ENCODE assay signal across 2 cellular contexts in the genomic region with DNA sequence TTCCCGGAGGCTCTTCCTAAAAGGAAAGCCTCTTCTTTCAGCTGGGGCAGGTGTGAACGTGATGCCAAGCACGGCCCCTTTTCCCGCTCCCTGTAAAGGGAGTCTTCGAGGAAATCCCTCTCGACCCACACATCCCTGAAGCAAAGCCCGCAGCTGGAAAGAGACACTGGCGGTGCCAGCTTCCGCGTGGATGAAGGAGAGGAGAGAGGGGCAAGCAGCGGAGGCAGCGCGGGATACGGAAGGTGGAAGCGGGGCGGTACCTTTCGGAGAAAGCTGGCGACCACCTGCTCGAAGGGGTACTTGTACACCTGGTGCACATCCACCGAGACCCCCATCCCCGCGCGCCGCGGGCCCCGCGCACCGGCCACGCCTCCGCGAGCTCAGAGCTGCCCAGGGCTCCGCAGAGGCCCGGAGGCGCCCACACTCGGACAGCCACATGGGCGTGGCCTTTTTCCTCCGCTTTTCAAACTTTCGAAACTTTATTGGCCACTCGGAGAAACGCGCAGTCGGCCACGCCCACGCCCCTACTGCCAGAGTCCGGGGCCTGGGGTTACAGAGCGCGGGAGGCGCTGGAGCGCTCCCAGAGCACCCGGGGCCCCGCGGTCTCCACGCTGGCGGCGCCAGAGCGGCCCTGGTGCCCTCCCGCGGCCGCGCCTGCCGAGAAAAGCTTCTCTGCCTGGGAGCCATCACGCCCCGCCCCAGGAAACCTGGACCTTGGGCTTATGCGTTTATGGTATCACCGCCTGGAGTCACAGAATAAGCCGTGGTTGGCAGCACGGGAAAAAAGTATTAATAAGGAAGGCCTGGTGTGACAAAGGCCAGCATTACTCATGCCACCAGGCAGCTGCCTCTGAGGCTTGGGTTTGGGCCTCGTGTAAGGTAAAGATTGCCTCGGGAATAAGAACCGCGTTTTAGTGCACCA.
TF ChIP-seq lines count a peak whose summit lies in the region.

A gene (minus strand): TSS at position 426 of the 922 bp plus-strand sequence. CDS start 91 bp downstream, at position 335.

TF ChIP-seq in Ishikawa, 13 proteins besides CTCF, POLR2A, EP300 and RAD21 (continued from another document):
- TF ChIP-seq, protein P1, sequence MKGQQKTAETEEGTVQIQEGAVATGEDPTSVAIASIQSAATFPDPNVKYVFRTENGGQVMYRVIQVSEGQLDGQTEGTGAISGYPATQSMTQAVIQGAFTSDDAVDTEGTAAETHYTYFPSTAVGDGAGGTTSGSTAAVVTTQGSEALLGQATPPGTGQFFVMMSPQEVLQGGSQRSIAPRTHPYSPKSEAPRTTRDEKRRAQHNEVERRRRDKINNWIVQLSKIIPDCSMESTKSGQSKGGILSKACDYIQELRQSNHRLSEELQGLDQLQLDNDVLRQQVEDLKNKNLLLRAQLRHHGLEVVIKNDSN (IDR thresholded peaks at IDR 0.05) = no peak
- TF ChIP-seq ZBTB7A (IDR thresholded peaks at IDR 0.05; ENCODE audit: low read depth) (no peak), TAF1 (IDR thresholded peaks at IDR 0.05; ENCODE audit: low read depth) (peak; percentile 69), CEBPB (IDR thresholded peaks at IDR 0.05) (no peak)

TF ChIP-seq in SK-N-SH treated with all-trans-retinoic acid at 6 μM for 48 hours, 23 proteins besides CTCF, POLR2A, EP300 and RAD21 (continued from another document):
- TF ChIP-seq, protein P2, sequence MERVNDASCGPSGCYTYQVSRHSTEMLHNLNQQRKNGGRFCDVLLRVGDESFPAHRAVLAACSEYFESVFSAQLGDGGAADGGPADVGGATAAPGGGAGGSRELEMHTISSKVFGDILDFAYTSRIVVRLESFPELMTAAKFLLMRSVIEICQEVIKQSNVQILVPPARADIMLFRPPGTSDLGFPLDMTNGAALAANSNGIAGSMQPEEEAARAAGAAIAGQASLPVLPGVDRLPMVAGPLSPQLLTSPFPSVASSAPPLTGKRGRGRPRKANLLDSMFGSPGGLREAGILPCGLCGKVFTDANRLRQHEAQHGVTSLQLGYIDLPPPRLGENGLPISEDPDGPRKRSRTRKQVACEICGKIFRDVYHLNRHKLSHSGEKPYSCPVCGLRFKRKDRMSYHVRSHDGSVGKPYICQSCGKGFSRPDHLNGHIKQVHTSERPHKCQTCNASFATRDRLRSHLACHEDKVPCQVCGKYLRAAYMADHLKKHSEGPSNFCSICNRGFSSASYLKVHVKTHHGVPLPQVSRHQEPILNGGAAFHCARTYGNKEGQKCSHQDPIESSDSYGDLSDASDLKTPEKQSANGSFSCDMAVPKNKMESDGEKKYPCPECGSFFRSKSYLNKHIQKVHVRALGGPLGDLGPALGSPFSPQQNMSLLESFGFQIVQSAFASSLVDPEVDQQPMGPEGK (CRISPR knock-in tag; IDR thresholded peaks at IDR 0.05; ENCODE audit: borderline replicate concordance) = no peak
- no peak for TF ChIP-seq ESRRG (CRISPR knock-in tag; IDR thresholded peaks at IDR 0.05)
- TF ChIP-seq, protein P3, sequence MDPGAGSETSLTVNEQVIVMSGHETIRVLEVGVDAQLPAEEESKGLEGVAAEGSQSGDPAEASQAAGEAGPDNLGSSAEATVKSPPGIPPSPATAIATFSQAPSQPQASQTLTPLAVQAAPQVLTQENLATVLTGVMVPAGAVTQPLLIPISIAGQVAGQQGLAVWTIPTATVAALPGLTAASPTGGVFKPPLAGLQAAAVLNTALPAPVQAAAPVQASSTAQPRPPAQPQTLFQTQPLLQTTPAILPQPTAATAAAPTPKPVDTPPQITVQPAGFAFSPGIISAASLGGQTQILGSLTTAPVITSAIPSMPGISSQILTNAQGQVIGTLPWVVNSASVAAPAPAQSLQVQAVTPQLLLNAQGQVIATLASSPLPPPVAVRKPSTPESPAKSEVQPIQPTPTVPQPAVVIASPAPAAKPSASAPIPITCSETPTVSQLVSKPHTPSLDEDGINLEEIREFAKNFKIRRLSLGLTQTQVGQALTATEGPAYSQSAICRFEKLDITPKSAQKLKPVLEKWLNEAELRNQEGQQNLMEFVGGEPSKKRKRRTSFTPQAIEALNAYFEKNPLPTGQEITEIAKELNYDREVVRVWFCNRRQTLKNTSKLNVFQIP (CRISPR knock-in tag; IDR thresholded peaks at IDR 0.05; ENCODE audit: borderline replicate concordance, low read depth) = no peak
- no peak for TF ChIP-seq ZFP3 (CRISPR knock-in tag; IDR thresholded peaks at IDR 0.05)
- TF ChIP-seq ISL1 (CRISPR knock-in tag; IDR thresholded peaks at IDR 0.05) = no peak
- TF ChIP-seq SNAI2 (CRISPR knock-in tag; IDR thresholded peaks at IDR 0.05) = no peak
